12 cellular contexts compared by ENCODE assay signal in the genomic region with DNA sequence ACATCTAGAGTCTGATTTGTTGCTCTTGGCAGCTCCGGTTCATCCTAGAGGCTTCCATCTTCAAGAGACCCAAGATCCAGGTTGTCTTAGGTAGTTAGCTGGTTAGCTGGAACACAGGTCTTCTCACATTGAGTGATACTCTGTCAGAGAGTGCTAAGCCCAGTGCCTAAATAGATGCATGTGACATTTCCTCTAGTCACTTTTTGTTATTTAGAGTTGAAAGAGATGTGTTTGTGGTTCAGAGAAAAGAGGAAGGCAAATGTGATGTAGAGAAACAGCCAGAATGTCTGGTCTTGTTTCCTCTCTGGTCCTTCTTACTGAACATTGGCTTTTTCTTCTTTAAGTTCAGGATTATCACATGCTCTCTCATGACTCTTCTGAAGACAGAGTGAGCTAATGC.
DNase-seq lines count a peak whose midpoint lies in the region; ATAC-seq and TF ChIP-seq lines count a peak whose summit lies in the region.
"Had no signal": no experiment of that assay in that cellular context is flagged by ENCODE, and none has a peak within 500 bp of the region (broad histone marks: within the 10 kb centered on the region; RNA-seq: fewer than 3 reads in every experiment).

No MANE protein-coding gene starts in this region.

- H3K4me3 ChIP-seq in BE2C (ENCODE audit: low read depth, low read length) (no peak overlapping the region), SJCRH30 (no peak overlapping the region)
- H3K4me3 ChIP-seq: gastroesophageal sphincter had no signal

- no peak overlapping the region for H3K4me3 Mint-ChIP-seq in natural killer cell
- no peak overlapping the region for H3K4me3 Mint-ChIP-seq in natural killer cell treated with Interleukin-12 subunit alpha and Interleukin-12 subunit beta and Interleukin-15 and Interleukin-18, amount 100 ng/mL, for 72 hours
- H3K4me3 Mint-ChIP-seq in activated T-helper 2 cell treated with anti-CD3 and anti-CD28 coated beads, Interferon-gamma antibody, Interleukin-2, Interleukin-4, amounts not matched to agents 10 μg/mL and 5 μg/mL and 100 μg/mL, durations not matched to agents 14 hours and 24 hours and 36 hours (ENCODE audit: low read depth), result no peak overlapping the region

- H3K27me3 Mint-ChIP-seq in natural killer cell (ENCODE audit: low read depth in 2 of 2), result no peaks in the 10 kb centered on the region
- no peaks in the 10 kb centered on the region for H3K27me3 Mint-ChIP-seq in natural killer cell treated with Interleukin-12 subunit alpha and Interleukin-12 subunit beta and Interleukin-15 and Interleukin-18, amount 100 ng/mL, for 72 hours
- H3K27me3 Mint-ChIP-seq in activated T-helper 2 cell treated with anti-CD3 and anti-CD28 coated beads, Interferon-gamma antibody, Interleukin-2, Interleukin-4, amounts not matched to agents 10 μg/mL and 5 μg/mL and 100 μg/mL, durations not matched to agents 14 hours and 24 hours and 36 hours (ENCODE audit: low read depth), result no peaks in the 10 kb centered on the region

- ATAC-seq in natural killer cell, result peak in 2 of 3 donors; percentile 55 to 89
- ATAC-seq in natural killer cell treated with Interleukin-12 subunit alpha and Interleukin-12 subunit beta and Interleukin-15 and Interleukin-18, amount 100 ng/mL, for 72 hours, result no peak
- peak; percentile 60 for ATAC-seq in HG03103 (IDR thresholded peaks at IDR 0.05; ENCODE audit: low read depth, unreplicated experiment)
- no peak for ATAC-seq in activated CD4-positive, CD25-positive, alpha-beta regulatory T cell treated with anti-CD3 and anti-CD28 coated beads, Interleukin-2, amount 50 U/mL, for 24 hours
- ATAC-seq: gastroesophageal sphincter had no signal

- H3K27ac Mint-ChIP-seq in natural killer cell, result peak overlapping the region; percentile 41 to 58
- no peak overlapping the region for H3K27ac Mint-ChIP-seq in natural killer cell treated with Interleukin-12 subunit alpha and Interleukin-12 subunit beta and Interleukin-15 and Interleukin-18, amount 100 ng/mL, for 72 hours
- peak overlapping the region; percentile 57 for H3K27ac Mint-ChIP-seq in activated T-helper 2 cell treated with anti-CD3 and anti-CD28 coated beads, Interferon-gamma antibody, Interleukin-2, Interleukin-4, amounts not matched to agents 10 μg/mL and 5 μg/mL and 100 μg/mL, durations not matched to agents 14 hours and 24 hours and 36 hours

- H3K27me3 ChIP-seq in BE2C, result no peaks in the 10 kb centered on the region
- H3K27me3 ChIP-seq in SJCRH30, result no peaks in the 10 kb centered on the region
- H3K27me3 ChIP-seq: gastroesophageal sphincter, neutrophil had no signal

- TF ChIP-seq CTCF in natural killer cell (IDR thresholded peaks at IDR 0.05) (no peak), BE2C (IDR thresholded peaks at IDR 0.05; ENCODE audit: low read depth, low read length) (no peak)

- peaks cover 2 to 13% of the 10 kb centered on the region in 2 donors for H3K9me3 Mint-ChIP-seq in natural killer cell
- H3K9me3 Mint-ChIP-seq in natural killer cell treated with Interleukin-12 subunit alpha and Interleukin-12 subunit beta and Interleukin-15 and Interleukin-18, amount 100 ng/mL, for 72 hours, result peaks cover 5% of the 10 kb centered on the region
- H3K9me3 Mint-ChIP-seq in activated T-helper 2 cell treated with anti-CD3 and anti-CD28 coated beads, Interferon-gamma antibody, Interleukin-2, Interleukin-4, amounts not matched to agents 10 μg/mL and 5 μg/mL and 100 μg/mL, durations not matched to agents 14 hours and 24 hours and 36 hours, result peaks cover 20% of the 10 kb centered on the region

- H3K9me3 ChIP-seq in BE2C (no peaks in the 10 kb centered on the region), SJCRH30 (replicated peaks) (peaks cover 4% of the 10 kb centered on the region; the same call in 1 of the 2 replicates)
- H3K9me3 ChIP-seq: gastroesophageal sphincter had no signal

- peaks cover 28% of the 10 kb centered on the region for H3K36me3 Mint-ChIP-seq in natural killer cell
- H3K36me3 Mint-ChIP-seq in natural killer cell treated with Interleukin-12 subunit alpha and Interleukin-12 subunit beta and Interleukin-15 and Interleukin-18, amount 100 ng/mL, for 72 hours, result peaks cover 22% of the 10 kb centered on the region
- H3K36me3 Mint-ChIP-seq in activated T-helper 2 cell treated with anti-CD3 and anti-CD28 coated beads, Interferon-gamma antibody, Interleukin-2, Interleukin-4, amounts not matched to agents 10 μg/mL and 5 μg/mL and 100 μg/mL, durations not matched to agents 14 hours and 24 hours and 36 hours (ENCODE audit: low read depth), result peaks cover 40% of the 10 kb centered on the region

- no peaks in the 10 kb centered on the region for H3K4me1 ChIP-seq in BE2C
- H3K4me1 ChIP-seq in SJCRH30, result no peaks in the 10 kb centered on the region

- intact Hi-C loops in natural killer cell (cut with micrococcal nuclease), result no loop called here
- intact Hi-C loops in activated T-helper 2 cell treated with anti-CD3 and anti-CD28 coated beads, Interferon-gamma antibody, Interleukin-2, Interleukin-4, amounts not matched to agents 10 μg/mL and 5 μg/mL and 100 μg/mL, durations not matched to agents 14 hours and 24 hours and 36 hours (cut with micrococcal nuclease), result no loop called here

- H3K27ac ChIP-seq in SJCRH30, result no peak overlapping the region
- H3K27ac ChIP-seq: C4-2B, neutrophil had no signal

- DNase-seq in natural killer cell (no peak), BE2C (no peak), SJCRH30 (no peak), COLO829 (ENCODE audit: low spot score) (no peak)
- no peak for DNase-seq in natural killer cell treated with Interleukin-12 subunit alpha and Interleukin-12 subunit beta and Interleukin-15 and Interleukin-18, amount 100 ng/mL, for 72 hours (ENCODE audit: low spot score)
- no peak for DNase-seq in activated T-helper 2 cell treated with anti-CD3 and anti-CD28 coated beads, Interferon-gamma antibody, Interleukin-2, Interleukin-4, amounts not matched to agents 10 μg/mL and 5 μg/mL and 100 μg/mL, durations not matched to agents 14 hours and 24 hours and 36 hours (ENCODE audit: low spot score)
- DNase-seq: NCI-H1436 had no signal

- no peaks in the 10 kb centered on the region for H3K36me3 ChIP-seq in BE2C
- peaks cover 32% of the 10 kb centered on the region for H3K36me3 ChIP-seq in SJCRH30

- peaks cover 7 to 10% of the 10 kb centered on the region in 2 donors for H3K4me1 Mint-ChIP-seq in natural killer cell
- H3K4me1 Mint-ChIP-seq in natural killer cell treated with Interleukin-12 subunit alpha and Interleukin-12 subunit beta and Interleukin-15 and Interleukin-18, amount 100 ng/mL, for 72 hours (ENCODE audit: low read depth in 2 of 2), result peaks cover 5 to 12% of the 10 kb centered on the region in 2 donors
- peaks cover 18% of the 10 kb centered on the region for H3K4me1 Mint-ChIP-seq in activated T-helper 2 cell treated with anti-CD3 and anti-CD28 coated beads, Interferon-gamma antibody, Interleukin-2, Interleukin-4, amounts not matched to agents 10 μg/mL and 5 μg/mL and 100 μg/mL, durations not matched to agents 14 hours and 24 hours and 36 hours (ENCODE audit: low read depth)

Comparison
In these comparisons a context has a peak if more than half of its experiments do, and no peak if none do; other contexts are left out.
1. ATAC-seq: peak in natural killer cell (2 of 3) and HG03103 (single experiment); none in natural killer cell treated with Interleukin-12 subunit alpha and Interleukin-12 subunit beta and Interleukin-15 and Interleukin-18, amount 100 ng/mL, for 72 hours (0 of 2) and activated CD4-positive, CD25-positive, alpha-beta regulatory T cell treated with anti-CD3 and anti-CD28 coated beads, Interleukin-2, amount 50 U/mL, for 24 hours (0 of 2).
2. H3K27ac Mint-ChIP-seq: peak in natural killer cell (2 of 2) and activated T-helper 2 cell treated with anti-CD3 and anti-CD28 coated beads, Interferon-gamma antibody, Interleukin-2, Interleukin-4, amounts not matched to agents 10 μg/mL and 5 μg/mL and 100 μg/mL, durations not matched to agents 14 hours and 24 hours and 36 hours (single experiment); none in natural killer cell treated with Interleukin-12 subunit alpha and Interleukin-12 subunit beta and Interleukin-15 and Interleukin-18, amount 100 ng/mL, for 72 hours (0 of 2).